ENCODE assay signal across 11 cellular contexts in the genomic region with DNA sequence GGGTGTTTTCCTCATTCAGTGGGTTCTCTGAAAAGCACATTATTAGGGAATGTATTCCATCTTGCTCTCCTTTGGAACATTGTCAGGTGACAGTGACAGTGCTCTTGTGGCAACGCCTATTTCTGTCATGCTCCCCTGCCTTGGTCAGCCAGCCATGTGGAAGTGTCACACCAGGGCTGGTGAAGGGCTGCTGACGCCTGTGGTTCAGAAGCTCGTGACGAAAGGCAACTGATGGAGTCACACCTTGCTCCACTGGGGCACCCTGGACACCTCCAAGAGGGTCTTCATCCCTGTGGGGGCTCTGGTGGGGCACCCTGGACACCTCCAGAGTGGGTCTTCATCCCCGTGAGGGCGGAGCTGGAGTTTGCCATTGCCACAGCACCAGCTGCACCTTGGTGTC.
DNase-seq lines count a peak whose midpoint lies in the region; ATAC-seq and TF ChIP-seq lines count a peak whose summit lies in the region.
"Had no signal": no experiment of that assay in that cellular context is flagged by ENCODE, and none has a peak within 500 bp of the region (broad histone marks: within the 10 kb centered on the region; RNA-seq: fewer than 3 reads in every experiment).

No MANE protein-coding gene starts in this region.

- no peaks in the 10 kb centered on the region for H3K9me3 ChIP-seq in effector memory CD4-positive, alpha-beta T cell (ENCODE audit: control insufficient read depth, low read length)
- no peaks in the 10 kb centered on the region for H3K9me3 ChIP-seq in ascending aorta

- no peak overlapping the region for H3K4me3 ChIP-seq in effector memory CD4-positive, alpha-beta T cell (ENCODE audit: insufficient read depth, low read depth, low read length, poor library complexity, severe bottlenecking)
- H3K4me3 ChIP-seq in ascending aorta = no peak overlapping the region

- no peaks in the 10 kb centered on the region for H3K27me3 ChIP-seq in effector memory CD4-positive, alpha-beta T cell (replicated peaks; ENCODE audit: control insufficient read depth, insufficient read depth, low read length, poor library complexity, severe bottlenecking)
- no peaks in the 10 kb centered on the region for H3K27me3 ChIP-seq in ascending aorta

- peak overlapping the region; percentile 40 for H3K27ac ChIP-seq in effector memory CD4-positive, alpha-beta T cell (ENCODE audit: insufficient read depth, low read length, poor library complexity, severe bottlenecking)
- no peak overlapping the region for H3K27ac ChIP-seq in ascending aorta

- TF ChIP-seq CTCF in ascending aorta (IDR thresholded peaks at IDR 0.05) = no peak

- intact Hi-C loops in cardiac septum (cut with DNase I) = no loop called here
- intact Hi-C loops in Right ventricle myocardium superior (cut with DNase I) = no loop called here
- intact Hi-C loops in ascending aorta (cut with DNase I) = no loop called here

- ATAC-seq in Right ventricle myocardium superior (ENCODE audit: poor library complexity) (no peak), HG03095 (IDR thresholded peaks at IDR 0.05; ENCODE audit: unreplicated experiment) (peak; percentile 44)

- no peaks in the 10 kb centered on the region for H3K36me3 ChIP-seq in effector memory CD4-positive, alpha-beta T cell (ENCODE audit: control insufficient read depth, insufficient read depth, low read length)
- H3K36me3 ChIP-seq in ascending aorta = peaks cover 0 to 25% of the 10 kb centered on the region in 2 donors

- H3K4me1 ChIP-seq in effector memory CD4-positive, alpha-beta T cell (ENCODE audit: control insufficient read depth, insufficient read depth, low read length, poor library complexity, severe bottlenecking) = peaks cover 48% of the 10 kb centered on the region
- H3K4me1 ChIP-seq in ascending aorta = no peaks in the 10 kb centered on the region

- DNase-seq in cardiac septum (ENCODE audit: low spot score) = peak; percentile 70
- no peak for DNase-seq in Right ventricle myocardium superior
- DNase-seq in effector memory CD4-positive, alpha-beta T cell = no peak
- no peak for DNase-seq in ascending aorta (ENCODE audit: low spot score in 2 of 2)
- DNase-seq in middle frontal gyrus (ENCODE audit: extremely low spot score, low spot score) = no peak
- DNase-seq in activated CD4-positive, alpha-beta T cell treated with anti-CD3 and anti-CD28 coated beads, Interleukin-2, amount 50 U/mL, for 1 hour = no peak
- no peak for DNase-seq in NCI-H128 (lab: John Stamatoyannopoulos, UW; ENCODE audit: unreplicated experiment)
- DNase-seq: activated CD4-positive, CD25-positive, alpha-beta regulatory T cell treated with anti-CD3 and anti-CD28 coated beads, Interleukin-2, amount 50 U/mL, for 72 hours; erythroblast; IMR-90 had no signal
